Comparison of ENCODE assay signal across 15 cellular contexts in the genomic region with DNA sequence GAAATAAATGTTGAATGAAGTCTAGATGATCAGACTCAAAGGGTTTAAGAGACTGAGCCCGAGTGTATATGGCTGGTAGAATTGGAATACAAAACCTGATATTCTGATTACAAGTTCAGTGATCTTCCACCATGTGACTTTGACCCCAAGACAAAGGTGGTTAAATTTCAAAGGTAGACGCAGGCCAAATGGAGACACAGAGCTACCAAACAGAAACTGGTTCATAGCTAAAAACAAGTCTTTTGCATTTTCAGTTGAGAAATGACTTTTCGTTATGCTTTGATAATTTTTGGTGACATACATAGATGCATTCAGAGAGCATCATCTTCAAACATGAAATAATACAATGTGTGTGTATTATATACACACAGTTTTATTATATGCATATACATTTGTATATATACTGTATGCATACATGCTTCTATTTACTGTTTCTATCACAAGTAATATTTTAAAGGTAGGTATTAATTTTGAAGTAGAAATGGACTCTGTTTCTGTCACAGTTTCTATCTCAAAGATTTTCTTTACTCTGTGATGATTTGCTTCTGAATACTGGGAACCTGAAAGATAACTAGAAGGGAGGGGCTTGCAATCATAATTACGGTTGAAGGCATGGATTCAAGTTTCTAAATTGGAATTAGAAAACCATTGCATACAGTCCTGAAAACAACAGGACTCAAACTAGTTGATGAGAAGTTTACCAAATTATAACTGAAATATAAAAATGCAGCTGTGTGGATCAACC.
DNase-seq lines count a peak whose midpoint lies in the region; ATAC-seq and TF ChIP-seq lines count a peak whose summit lies in the region.
"Had no signal": no experiment of that assay in that cellular context is flagged by ENCODE, and none has a peak within 500 bp of the region (broad histone marks: within the 10 kb centered on the region; RNA-seq: fewer than 3 reads in every experiment).

No MANE protein-coding gene starts in this region.

- in situ Hi-C loops in GM13976 (cut with MboI; ENCODE audit: low sequenced_read_pairs, unreplicated experiment) = no loop called here

- ATAC-seq in GM19395 (IDR thresholded peaks at IDR 0.05; ENCODE audit: unreplicated experiment) = peak; percentile 91
- peak; percentile 96 for ATAC-seq in HG02642 (IDR thresholded peaks at IDR 0.05; ENCODE audit: poor library complexity, unreplicated experiment)
- peak; percentile 94 for ATAC-seq in HG03342 (IDR thresholded peaks at IDR 0.05; ENCODE audit: unreplicated experiment)
- ATAC-seq in psoas muscle = no peak
- ATAC-seq: gastroesophageal sphincter, Panc1 had no signal

- no peak overlapping the region for H3K27ac ChIP-seq in psoas muscle
- H3K27ac ChIP-seq: gastroesophageal sphincter, neutrophil had no signal

- no peaks in the 10 kb centered on the region for H3K9me3 ChIP-seq in psoas muscle
- H3K9me3 ChIP-seq: gastroesophageal sphincter, neutrophil had no signal

- peaks cover 0 to 5% (median 0%) of the 10 kb centered on the region in 3 donors for H3K27me3 ChIP-seq in psoas muscle (ENCODE audit: insufficient read depth in 3 of 3, low read length in 2 of 3)
- H3K27me3 ChIP-seq: gastroesophageal sphincter, neutrophil had no signal

- no peaks in the 10 kb centered on the region for H3K36me3 ChIP-seq in psoas muscle (ENCODE audit: insufficient read depth in 1 of 2, low read depth in 1 of 2)
- H3K36me3 ChIP-seq: gastroesophageal sphincter, neutrophil had no signal

- no peak overlapping the region for H3K27ac Mint-ChIP-seq in glutamatergic neuron (ENCODE audit: unreplicated experiment)
- H3K27ac Mint-ChIP-seq: H9; stimulated activated naive CD8-positive, alpha-beta T cell treated with anti-CD3 and anti-CD28 coated beads, Interleukin-15, Interleukin-2, amounts not matched to agents 100 ng/mL and 50 ng/mL, for 24 hours had no signal

- H3K4me1 Mint-ChIP-seq in glutamatergic neuron (ENCODE audit: low read depth, unreplicated experiment) = no peaks in the 10 kb centered on the region

- H3K9me3 Mint-ChIP-seq in glutamatergic neuron (ENCODE audit: unreplicated experiment) = no peaks in the 10 kb centered on the region
- H3K9me3 Mint-ChIP-seq: H9; stimulated activated naive CD8-positive, alpha-beta T cell treated with anti-CD3 and anti-CD28 coated beads, Interleukin-15, Interleukin-2, amounts not matched to agents 100 ng/mL and 50 ng/mL, for 24 hours had no signal

- H3K4me3 Mint-ChIP-seq in glutamatergic neuron (ENCODE audit: unreplicated experiment) = no peak overlapping the region
- H3K4me3 Mint-ChIP-seq: H9; stimulated activated naive CD8-positive, alpha-beta T cell treated with anti-CD3 and anti-CD28 coated beads, Interleukin-15, Interleukin-2, amounts not matched to agents 100 ng/mL and 50 ng/mL, for 24 hours had no signal

- intact Hi-C loops in psoas muscle (cut with DNase I) = no loop called here

- no peaks in the 10 kb centered on the region for H3K36me3 Mint-ChIP-seq in glutamatergic neuron (ENCODE audit: unreplicated experiment)

- TF ChIP-seq CTCF in GM13976 (IDR thresholded peaks at IDR 0.05; ENCODE audit: borderline replicate concordance, control extremely low read depth, extremely low read depth, insufficient read depth, missing control alignments) (no peak), glutamatergic neuron (IDR thresholded peaks at IDR 0.05; ENCODE audit: partially characterized antibody, unreplicated experiment) (no peak), psoas muscle (IDR thresholded peaks at IDR 0.05) (no peak)

- H3K27me3 Mint-ChIP-seq in glutamatergic neuron (ENCODE audit: unreplicated experiment) = no peaks in the 10 kb centered on the region

- DNase-seq in GM13976 (ENCODE audit: low spot score) = peak; percentile 50
- no peak for DNase-seq in glutamatergic neuron
- no peak for DNase-seq in NCI-H748 treated with DMSO at 0.1 percent for 48 hours (lab: John Stamatoyannopoulos, UW)
- DNase-seq in psoas muscle = no peak
- DNase-seq in NCI-H1694 (lab: John Stamatoyannopoulos, UW) = no peak
- DNase-seq: H9, KBM-7, NCI-H2171 had no signal

- WGBS in psoas muscle, 3 donors = 75 to 81% (median 77%) methylated on average over 4 of the region's 4 CpGs

- no peaks in the 10 kb centered on the region for H3K4me1 ChIP-seq in psoas muscle
- H3K4me1 ChIP-seq: gastroesophageal sphincter had no signal

- H3K4me3 ChIP-seq in psoas muscle = no peak overlapping the region
- H3K4me3 ChIP-seq: gastroesophageal sphincter had no signal

Comparison
In these comparisons a context has a peak if more than half of its experiments do, and no peak if none do; other contexts are left out.
1. ATAC-seq: peak in GM19395 (single experiment), HG02642 (single experiment) and HG03342 (single experiment); none in psoas muscle (0 of 4).